ENCODE assay signal across 17 cellular contexts in the genomic region with DNA sequence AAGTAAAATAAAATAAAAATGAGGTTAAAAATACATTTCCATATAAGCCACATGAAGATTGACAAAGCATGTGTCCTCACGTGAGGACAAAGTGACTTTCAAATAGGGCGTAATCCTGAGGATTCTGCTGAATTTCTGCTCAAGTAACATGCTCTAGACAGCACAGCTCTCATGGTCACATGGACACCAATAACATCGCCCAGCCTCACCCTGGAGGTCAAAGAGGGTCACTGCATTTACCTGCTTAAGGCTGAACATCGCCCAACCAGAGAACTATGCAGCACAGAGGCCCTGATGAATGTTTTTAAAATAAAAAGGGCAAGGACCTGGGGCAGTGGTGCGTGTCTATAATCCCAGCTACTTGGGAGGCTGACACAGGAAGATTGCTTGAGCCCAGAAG. TPM values are rescaled to one million over a fixed set of nuclear protein-coding genes. Genes with fewer than 3 reads are reported as not detected.
DNase-seq lines count a peak whose midpoint lies in the region; ATAC-seq and TF ChIP-seq lines count a peak whose summit lies in the region.
"Had no signal": no experiment of that assay in that cellular context is flagged by ENCODE, and none has a peak within 500 bp of the region (broad histone marks: within the 10 kb centered on the region; RNA-seq: fewer than 3 reads in every experiment).

No MANE protein-coding gene starts in this region.

- CTCF ChIA-PET in RWPE1 (lab: Yijun Ruan, JAX): interaction anchor here (0.6 to 1.2 kb wide), 3 partner anchors 23 to 258 kb away, joined by 4 to 5 read pairs (median 5); no protein-coding TSS in a partner anchor

- no peak overlapping the region for H3K23ac ChIP-seq in H9 (ENCODE audit: insufficient read length, low read depth, low read length)

- no peak overlapping the region for H3K4me3 Mint-ChIP-seq in H9

- H4K20me1 ChIP-seq in H9 (ENCODE audit: control insufficient read depth, insufficient read depth, insufficient read length): no peaks in the 10 kb centered on the region

- H2BK15ac ChIP-seq in H9 (ENCODE audit: low read depth, low read length): no peak overlapping the region

- H3K27me3 ChIP-seq in H9 (ENCODE audit: insufficient read depth, low read length): no peaks in the 10 kb centered on the region
- H3K27me3 ChIP-seq: BLaER1 had no signal

- no peaks in the 10 kb centered on the region; the same call in 1 of the 2 replicates for H3K27me3 Mint-ChIP-seq in H9 (ENCODE audit: low read depth)

- H3K36me3 Mint-ChIP-seq in H9 (ENCODE audit: insufficient read depth in 1 of 3, low read depth in 3 of 3): peaks cover 7 to 32% (median 26%) of the 10 kb centered on the region in 3 experiments; a peak in 6 of 7 replicates

- DNase-seq in ELR (ENCODE audit: low read depth) (peak; percentile 20), H9 (peak; percentile 57), left lobe of liver (ENCODE audit: low spot score) (no peak), COLO668 (lab: John Stamatoyannopoulos, UW; ENCODE audit: unreplicated experiment) (no peak), RWPE1 (ENCODE audit: low spot score) (no peak), G401 (ENCODE audit: low spot score) (no peak)
- DNase-seq: effector CD4-positive, alpha-beta T cell; GF-D8; NCI-H1417; posterior cingulate gyrus; stimulated activated CD8-positive, alpha-beta memory T cell treated with anti-CD3 and anti-CD28 coated beads, Interleukin-4, amount 100 ng/mL, for 48 hours had no signal

- no peak overlapping the region for H3K18ac ChIP-seq in H9 (ENCODE audit: insufficient read length, low read depth, low read length)

- H3T11ph ChIP-seq in H9 (ENCODE audit: low read length): no peak overlapping the region

- H3K27ac ChIP-seq in H9 (ENCODE audit: insufficient read length, low read depth, low read length) (no peak overlapping the region), VCaP (peak overlapping the region; percentile 95), RWPE1 (no peak overlapping the region)
- H3K27ac ChIP-seq: BLaER1 had no signal

- no peak overlapping the region for H2BK12ac ChIP-seq in H9 (ENCODE audit: insufficient read length, low read depth, low read length)

- no peak overlapping the region for H3K4me2 ChIP-seq in H9 (ENCODE audit: insufficient read depth, insufficient read length, low read length)
- H3K4me2 ChIP-seq: BLaER1 had no signal

- no peak overlapping the region for H3K56ac ChIP-seq in H9 (ENCODE audit: insufficient read length, low read depth, low read length)

- H2AK5ac ChIP-seq in H9 (ENCODE audit: insufficient read length, low read length): no peak overlapping the region

- no peaks in the 10 kb centered on the region for H3K23me2 ChIP-seq in H9 (ENCODE audit: insufficient read length, low read depth, low read length, poor library complexity, severe bottlenecking)

- H3K9me3 Mint-ChIP-seq in H9: no peaks in the 10 kb centered on the region

- ATAC-seq in left lobe of liver (peak; percentile 27), GM18870 (IDR thresholded peaks at IDR 0.05; ENCODE audit: unreplicated experiment) (no peak)

- H2BK20ac ChIP-seq in H9 (ENCODE audit: low read depth, low read length, poor library complexity, severe bottlenecking): no peak overlapping the region

- POLR2A ChIA-PET in RWPE1 (lab: Yijun Ruan, JAX; ENCODE audit: low non-redundant PET): no interaction called here

- no peak overlapping the region for H2BK5ac ChIP-seq in H9 (ENCODE audit: insufficient read length, low read length)

- no peak overlapping the region for H4K91ac ChIP-seq in H9 (ENCODE audit: insufficient read length, low read depth, low read length)

- H3K9ac ChIP-seq in H9 (ENCODE audit: extremely low read depth, insufficient read length, low read length): no peak overlapping the region
- H3K9ac ChIP-seq: BLaER1 had no signal

- H3K79me2 ChIP-seq in H9 (ENCODE audit: insufficient read depth, low read length): no peaks in the 10 kb centered on the region

- in situ Hi-C loops in G401 (cut with HindIII; ENCODE audit: low sequenced_read_pairs): no loop called here

- no peak overlapping the region for H2AFZ ChIP-seq in H9 (ENCODE audit: low read length)

- H3K14ac ChIP-seq in H9 (ENCODE audit: insufficient read depth, low read length): no peak overlapping the region

- H2BK120ac ChIP-seq in H9 (ENCODE audit: low read depth, low read length, poor library complexity, severe bottlenecking): no peak overlapping the region

- H4K5ac ChIP-seq in H9 (ENCODE audit: insufficient read length, low read depth, low read length): no peak overlapping the region

- H3K4me1 ChIP-seq in H9 (ENCODE audit: insufficient read depth, low read length): no peaks in the 10 kb centered on the region
- H3K4me1 ChIP-seq: BLaER1 had no signal

- H3K27ac Mint-ChIP-seq in H9: no peak overlapping the region; a peak in 1 of 7 replicates

- no peaks in the 10 kb centered on the region for H3K9me3 ChIP-seq in H9 (ENCODE audit: control insufficient read depth, low read depth, low read length)
- H3K9me3 ChIP-seq: BLaER1 had no signal

- no peaks in the 10 kb centered on the region for H3K79me1 ChIP-seq in H9 (ENCODE audit: insufficient read depth, low read depth, low read length, poor library complexity, severe bottlenecking)

- no peak overlapping the region for H3K4ac ChIP-seq in H9 (ENCODE audit: low read depth, low read length)

- H4K8ac ChIP-seq in H9 (replicated peaks; ENCODE audit: insufficient read length, low read depth, low read length): no peak overlapping the region

- TF ChIP-seq CTCF in H9 (conservative IDR thresholded peaks at IDR 0.05): peak; percentile 50
- TF ChIP-seq CTCF in VCaP (conservative IDR thresholded peaks at IDR 0.05): no peak
- TF ChIP-seq CTCF in RWPE1 (conservative IDR thresholded peaks at IDR 0.05; ENCODE audit: low read depth): no peak

- H3K4me1 Mint-ChIP-seq in H9: peaks cover 0 to 2% of the 10 kb centered on the region in 2 experiments; a peak in 1 of 4 replicates

- no CpG with 5 or more reads among the region's 5 CpGs for WGBS in H9 (ENCODE audit: extremely low coverage, insufficient read length, low lambda C conversion rate)

RNA-seq across cellular contexts. Expression of gene TGFBRAP1, which starts 30.2 kb away (rescaled TPM):
- total RNA-seq in H9 (2021) (22.8 and 23.6 TPM in 2 replicates), left lobe of liver (6.1 TPM)
- 16.7 and 30.4 TPM in 2 replicates for total RNA-seq in G401 (2014; rRNA removed; shearing (Covaris generic))

RNA-seq across cellular contexts. Expression of gene C2orf49, which starts 38.0 kb away (rescaled TPM):
- total RNA-seq in H9 (2021) (17.1 and 18.8 TPM in 2 replicates), left lobe of liver (5.2 TPM)
- total RNA-seq in G401 (2014; rRNA removed; shearing (Covaris generic)): 8.3 and 46.0 TPM in 2 replicates

RNA-seq across cellular contexts. Expression of gene GPR45, which starts 57.7 kb away (rescaled TPM):
- total RNA-seq in H9 (2021) (not detected in 2 replicates), left lobe of liver (not detected)
- not detected in 2 replicates for total RNA-seq in G401 (2014; rRNA removed; shearing (Covaris generic))
- total RNA-seq: NCI-H460; T-helper 1 cell treated with Interleukin-12 subunit alpha and Interleukin-12 subunit beta and Interleukin-4 antibody, amounts not matched to agents 30 ng/mL and 1 ng/mL, for 36 hours; urinary bladder had no signal

Comparison
In these comparisons a context has a peak if more than half of its experiments do, and no peak if none do; other contexts are left out.
1. DNase-seq: peak in ELR (single experiment) and H9 (single experiment); none in left lobe of liver (single experiment), COLO668 (single experiment), RWPE1 (single experiment) and G401 (single experiment).